Comparison of ENCODE assay signal across 11 cellular contexts in genomic region chr1:28740118-28740517, GRCh38. TPM values are rescaled to one million over a fixed set of nuclear protein-coding genes. Genes with fewer than 3 reads are reported as not detected.
A peak's percentile ranks its signal among the peaks of the same experiment; 100 is the strongest.
DNase-seq lines count a peak whose midpoint lies in the region; ATAC-seq and TF ChIP-seq lines count a peak whose summit lies in the region.
"Had no signal": no experiment of that assay in that cellular context is flagged by ENCODE, and none has a peak within 500 bp of the region (broad histone marks: within the 10 kb centered on the region; RNA-seq: fewer than 3 reads in every experiment).

No MANE protein-coding gene starts in this region.

- H3K9me3 ChIP-seq in PC-9 (ENCODE audit: insufficient read depth, low read depth) = no peaks in the 10 kb centered on the region

- H3K27ac ChIP-seq in PC-9 (no peak overlapping the region), epithelial cell of prostate (peak overlapping the region; percentile 91)

- no peaks in the 10 kb centered on the region for H3K9me2 ChIP-seq in PC-9 (ENCODE audit: insufficient read depth)

- no peaks in the 10 kb centered on the region for H3K27me3 ChIP-seq in PC-9 (ENCODE audit: insufficient read depth, low read depth)

- H3K36me3 Mint-ChIP-seq in activated CD8-positive, alpha-beta memory T cell treated with anti-CD3 and anti-CD28 coated beads, Interleukin-2, amount 10 ng/mL, durations not matched to agents 7 days and 5 days = peaks cover 61% of the 10 kb centered on the region

- no peak overlapping the region for H2AFZ ChIP-seq in PC-9

- peak overlapping the region; percentile 3 for H3K27ac Mint-ChIP-seq in activated CD8-positive, alpha-beta memory T cell treated with anti-CD3 and anti-CD28 coated beads, Interleukin-2, amount 10 ng/mL, durations not matched to agents 7 days and 5 days

- TF ChIP-seq CTCF in PC-9 (conservative IDR thresholded peaks at IDR 0.05) = no peak

- no peak overlapping the region for H3K4me3 ChIP-seq in PC-9

- no peaks in the 10 kb centered on the region for H3K27me3 Mint-ChIP-seq in activated CD8-positive, alpha-beta memory T cell treated with anti-CD3 and anti-CD28 coated beads, Interleukin-2, amount 10 ng/mL, durations not matched to agents 7 days and 5 days

- peaks cover 33% of the 10 kb centered on the region for H3K36me3 ChIP-seq in PC-9 (ENCODE audit: low read depth)

- no peak for ATAC-seq in activated CD8-positive, alpha-beta memory T cell treated with anti-CD3 and anti-CD28 coated beads, Interleukin-2, amount 10 ng/mL, durations not matched to agents 7 days and 5 days
- no peak for ATAC-seq in GM19455 (IDR thresholded peaks at IDR 0.05; ENCODE audit: unreplicated experiment)

- peaks cover 25% of the 10 kb centered on the region for H3K4me1 ChIP-seq in PC-9 (replicated peaks; ENCODE audit: insufficient read depth)

- peaks cover 21% of the 10 kb centered on the region for H3F3A ChIP-seq in PC-9 (ENCODE audit: insufficient read depth, low read depth)

- intact Hi-C loops in PC-9 (cut with micrococcal nuclease; ENCODE audit: unreplicated experiment) = no loop called here

- H3K79me2 ChIP-seq in PC-9 (ENCODE audit: low read depth) = peaks cover 82% of the 10 kb centered on the region

- H4K20me1 ChIP-seq in PC-9 (ENCODE audit: insufficient read depth) = peaks cover 59% of the 10 kb centered on the region

- CTCF ChIA-PET in activated CD8-positive, alpha-beta memory T cell treated with anti-CD3 and anti-CD28 coated beads, Interleukin-2, amount 10 ng/mL, durations not matched to agents 7 days and 5 days (lab: Charles Lee) = interaction anchor here (0.9 to 1.5 kb wide), 2 partner anchors 40 to 137 kb away, joined by 3 to 4 read pairs; no protein-coding TSS in a partner anchor
- CTCF ChIA-PET in PC-9 (lab: Charles Lee) = no interaction called here

- peak overlapping the region; percentile 9 for H3K4me3 Mint-ChIP-seq in activated CD8-positive, alpha-beta memory T cell treated with anti-CD3 and anti-CD28 coated beads, Interleukin-2, amount 10 ng/mL, durations not matched to agents 7 days and 5 days

- peaks cover 74% of the 10 kb centered on the region for H3K4me1 Mint-ChIP-seq in activated CD8-positive, alpha-beta memory T cell treated with anti-CD3 and anti-CD28 coated beads, Interleukin-2, amount 10 ng/mL, durations not matched to agents 7 days and 5 days

- no TSS peak for BruUV-seq in PC-9 (replicated peaks; lab: Mats Ljungman, UMichigan)

- H3K9me3 Mint-ChIP-seq in activated CD8-positive, alpha-beta memory T cell treated with anti-CD3 and anti-CD28 coated beads, Interleukin-2, amount 10 ng/mL, durations not matched to agents 7 days and 5 days (ENCODE audit: low read depth) = no peaks in the 10 kb centered on the region

- peak overlapping the region; percentile 17 for H3K4me2 ChIP-seq in PC-9

- no peak for DNase-seq in activated CD8-positive, alpha-beta memory T cell treated with anti-CD3 and anti-CD28 coated beads, Interleukin-2, amount 10 ng/mL, durations not matched to agents 7 days and 5 days
- DNase-seq in activated CD8-positive, alpha-beta memory T cell treated with anti-CD3 and anti-CD28 coated beads for 24 hours = no peak
- DNase-seq in PC-9 (no peak), epithelial cell of prostate (ENCODE audit: low read depth, low spot score) (no peak), putamen (ENCODE audit: low spot score) (peak; percentile 37), NK-92 (lab: John Stamatoyannopoulos, UW; ENCODE audit: unreplicated experiment) (no peak), NCI-H345 (lab: John Stamatoyannopoulos, UW) (no peak)
- DNase-seq: central memory CD4-positive, alpha-beta T cell; KBM-7; NCI-H1930 had no signal

- POLR2A ChIA-PET in PC-9 (lab: Charles Lee; ENCODE audit: unreplicated experiment) = no interaction called here

RNA-seq across cellular contexts. Expression of gene YTHDF2, which starts 3.4 kb away (rescaled TPM):
- total RNA-seq in activated CD8-positive, alpha-beta memory T cell treated with anti-CD3 and anti-CD28 coated beads, Interleukin-2, amount 10 ng/mL, durations not matched to agents 7 days and 5 days = 10 to 100 TPM; 65.0 to 81.8 TPM
- total RNA-seq in PC-9 (2021) = 46.4 and 63.4 TPM in 2 replicates
